In the genomic region with DNA sequence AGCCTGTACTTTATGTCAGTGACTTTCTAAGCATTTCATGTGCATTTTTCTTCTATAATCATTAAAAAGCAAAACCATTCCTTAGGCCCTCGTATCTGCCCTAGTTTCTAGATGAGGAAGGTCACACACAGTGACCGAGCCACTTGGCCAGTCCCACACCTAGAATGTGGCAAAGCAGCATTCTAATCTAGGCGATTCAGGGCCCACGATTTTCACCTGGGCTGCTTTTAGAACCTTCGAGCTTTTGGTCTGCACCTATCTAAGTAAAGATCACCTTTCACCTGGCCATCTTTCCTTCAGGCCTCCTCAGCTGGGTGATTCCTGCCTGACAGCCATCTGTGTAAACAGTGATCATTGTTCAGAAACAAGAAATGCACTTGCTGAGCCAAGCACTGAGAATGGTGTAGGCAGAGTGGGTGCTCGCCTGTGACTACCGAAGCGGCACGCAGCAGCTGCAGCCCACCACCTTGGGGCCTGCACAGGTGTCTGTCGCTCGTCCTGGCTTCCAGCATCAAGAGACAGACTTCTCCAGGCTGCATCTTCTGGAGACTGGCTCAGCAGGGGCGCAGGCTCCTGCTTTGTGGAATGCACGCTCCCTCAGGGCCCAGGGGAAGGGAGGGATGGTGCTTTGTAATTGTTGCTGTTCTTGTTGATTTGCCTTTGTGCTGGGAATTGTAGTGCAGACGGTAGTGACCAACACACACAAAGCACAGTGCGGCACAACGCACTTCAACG, we compare ENCODE assay signal across 1 cellular context.
TF ChIP-seq lines count a peak whose summit lies in the region.

No MANE protein-coding gene starts in this region.

TF ChIP-seq in GM23338, 12 proteins besides CTCF, POLR2A, EP300 and RAD21:
- no peak for TF ChIP-seq ZNF331 (CRISPR knock-in tag; IDR thresholded peaks at IDR 0.05; ENCODE audit: low read depth)
